ENCODE assay signal across 20 cellular contexts in the genomic region with DNA sequence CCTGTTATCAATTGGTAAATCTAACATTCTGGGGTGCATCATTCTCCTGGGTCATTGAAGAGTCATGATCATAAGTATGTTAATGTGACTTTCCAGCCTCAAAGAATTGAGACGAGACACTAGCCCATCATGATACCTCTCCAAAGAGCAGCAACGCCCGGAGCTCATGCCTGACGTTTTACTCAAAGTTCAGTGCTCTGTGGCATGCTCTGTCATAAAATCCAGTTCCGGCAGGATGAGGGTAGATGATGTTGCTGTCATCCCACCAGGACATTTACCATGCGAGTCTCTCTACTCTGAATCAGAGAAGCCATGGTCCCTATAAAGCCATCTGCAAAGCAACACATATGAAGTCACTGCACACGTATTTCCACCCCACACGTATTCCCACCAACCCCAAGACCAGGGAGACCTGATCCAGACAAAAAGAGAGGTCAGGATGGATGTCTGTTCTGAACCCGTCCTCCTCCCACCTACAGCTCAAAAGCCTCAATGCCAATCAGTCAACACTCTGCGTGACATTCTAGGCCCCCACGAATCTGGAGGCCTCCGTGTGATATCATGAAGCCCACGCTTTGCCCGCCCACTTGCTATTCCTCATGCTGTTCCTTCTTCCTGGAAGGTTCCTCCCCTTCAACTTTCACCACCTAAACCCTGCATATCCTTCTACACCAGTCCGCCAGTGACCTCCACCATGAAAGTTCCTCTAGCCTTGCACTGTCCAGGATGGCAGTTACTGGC.
A peak's percentile ranks its signal among the peaks of the same experiment; 100 is the strongest.
DNase-seq lines count a peak whose midpoint lies in the region; ATAC-seq, FAIRE-seq and TF ChIP-seq lines count a peak whose summit lies in the region.
"Had no signal": no experiment of that assay in that cellular context is flagged by ENCODE, and none has a peak within 500 bp of the region (broad histone marks: within the 10 kb centered on the region; RNA-seq: fewer than 3 reads in every experiment).

No MANE protein-coding gene starts in this region.

- no peaks in the 10 kb centered on the region for H3K27me3 ChIP-seq in mesendoderm (ENCODE audit: insufficient read depth, low read length, poor library complexity)
- no peaks in the 10 kb centered on the region for H3K27me3 ChIP-seq in stomach
- H3K27me3 ChIP-seq: brain microvascular endothelial cell had no signal

- H3K4me3 ChIP-seq in mesendoderm (ENCODE audit: low read length) = no peak overlapping the region
- H3K4me3 ChIP-seq in stomach = no peak overlapping the region
- H3K4me3 ChIP-seq: SK-N-MC, thoracic aorta had no signal

- no peak overlapping the region for H3K23ac ChIP-seq in mesendoderm (ENCODE audit: low read length)

- H3K27ac ChIP-seq in mesendoderm (ENCODE audit: low read depth, low read length) (no peak overlapping the region), stomach (peak overlapping the region in 3 of 5 donors; percentile 1 to 80 (median 29))
- H3K27ac ChIP-seq: brain microvascular endothelial cell, epithelial cell of prostate, SK-N-MC had no signal

- H3K9ac ChIP-seq in mesendoderm (ENCODE audit: low read length) = no peak overlapping the region

- peak overlapping the region; percentile 39 for H3K56ac ChIP-seq in mesendoderm (ENCODE audit: low read length)

- no peak overlapping the region for H2BK15ac ChIP-seq in mesendoderm (replicated peaks; ENCODE audit: low read depth)

- WGBS in mesendoderm (ENCODE audit: extremely low coverage, insufficient coverage, low lambda C conversion rate) = no CpG with 5 or more reads among the region's 15 CpGs
- 90 to 96% (median 95%) methylated on average over 14 to 15 of the region's 15 CpGs for WGBS in stomach, 5 donors

- no peaks in the 10 kb centered on the region for H3K79me1 ChIP-seq in mesendoderm (ENCODE audit: low read length)

- no peak overlapping the region for H4K8ac ChIP-seq in mesendoderm (ENCODE audit: low read depth, low read length)

- H3K4me1 ChIP-seq in mesendoderm (ENCODE audit: control insufficient read depth, low read depth, low read length) = peaks cover 28% of the 10 kb centered on the region
- peaks cover 29 to 56% (median 36%) of the 10 kb centered on the region in 4 donors for H3K4me1 ChIP-seq in stomach

- no peak overlapping the region for H4K5ac ChIP-seq in mesendoderm (ENCODE audit: low read length)

- peak overlapping the region; percentile 4 for H3K27ac Mint-ChIP-seq in activated naive CD8-positive, alpha-beta T cell treated with anti-CD3 and anti-CD28 coated beads for 36 hours

- H3K27me3 Mint-ChIP-seq in activated naive CD8-positive, alpha-beta T cell treated with anti-CD3 and anti-CD28 coated beads for 36 hours = no peaks in the 10 kb centered on the region

- no peak for ATAC-seq in Right ventricle myocardium inferior
- ATAC-seq in left ventricle myocardium superior = no peak
- ATAC-seq in HG03095 (IDR thresholded peaks at IDR 0.05; ENCODE audit: unreplicated experiment) = no peak
- no peak for ATAC-seq in HG02970 (IDR thresholded peaks at IDR 0.05; ENCODE audit: low FRiP score, unreplicated experiment)
- ATAC-seq: activated CD4-positive, CD25-positive, alpha-beta regulatory T cell treated with anti-CD3 and anti-CD28 coated beads, Interleukin-2, amount 50 U/mL, for 24 hours had no signal

- peak; percentile 57 for DNase-seq in Right ventricle myocardium inferior (ENCODE audit: missing footprints)
- DNase-seq in left ventricle myocardium superior = no peak
- DNase-seq in activated naive CD8-positive, alpha-beta T cell treated with anti-CD3 and anti-CD28 coated beads for 36 hours = no peak
- DNase-seq in mesendoderm = no peak
- DNase-seq in stomach = no peak
- no peak for DNase-seq in HTR-8/SVneo (ENCODE audit: insufficient read length, low spot score)
- DNase-seq: brain microvascular endothelial cell; foreskin fibroblast; KG1; NCI-H187 treated with DMSO at 0.1 percent for 48 hours; NCI-H446; NK-92 treated with Interleukin-12 subunit alpha and Interleukin-12 subunit beta, amount 100 ng/mL, for 24 hours; T1000 had no signal

- H3K9me3 Mint-ChIP-seq in activated naive CD8-positive, alpha-beta T cell treated with anti-CD3 and anti-CD28 coated beads for 36 hours = no peaks in the 10 kb centered on the region

- no peak overlapping the region for H2BK5ac ChIP-seq in mesendoderm (ENCODE audit: low read length)

- intact Hi-C loops in Right ventricle myocardium inferior (cut with DNase I) (no loop called here), left ventricle myocardium superior (cut with micrococcal nuclease) (no loop called here), stomach (cut with DNase I; ENCODE audit: low total_unique reads) (no loop called here)

- H2AK5ac ChIP-seq in mesendoderm (ENCODE audit: low read length) = peak overlapping the region; percentile 85

- peaks cover 46% of the 10 kb centered on the region for H3K4me1 Mint-ChIP-seq in activated naive CD8-positive, alpha-beta T cell treated with anti-CD3 and anti-CD28 coated beads for 36 hours

- H3K79me2 ChIP-seq in mesendoderm (ENCODE audit: control insufficient read depth, insufficient read depth, low read length) = peaks cover 6% of the 10 kb centered on the region

- no peaks in the 10 kb centered on the region for H3K9me3 ChIP-seq in stomach
- H3K9me3 ChIP-seq: thoracic aorta had no signal

- H3K36me3 ChIP-seq in mesendoderm (ENCODE audit: control insufficient read depth, insufficient read depth, low read length) = no peaks in the 10 kb centered on the region
- peaks cover 5 to 50% (median 25%) of the 10 kb centered on the region in 4 donors for H3K36me3 ChIP-seq in stomach
- H3K36me3 ChIP-seq: brain microvascular endothelial cell had no signal

- H3K4me3 Mint-ChIP-seq in activated naive CD8-positive, alpha-beta T cell treated with anti-CD3 and anti-CD28 coated beads for 36 hours = no peak overlapping the region

- TF ChIP-seq POLR2A in stomach (IDR thresholded peaks at IDR 0.05) = no peak

- H2BK120ac ChIP-seq in mesendoderm (ENCODE audit: low read depth, low read length) = no peak overlapping the region

- TF ChIP-seq CTCF in stomach (IDR thresholded peaks at IDR 0.05) = no peak

- H3K18ac ChIP-seq in mesendoderm (ENCODE audit: low read length) = no peak overlapping the region

- no peak for TF ChIP-seq EP300 in stomach (IDR thresholded peaks at IDR 0.05)

- no peak overlapping the region for H3K4me2 ChIP-seq in mesendoderm (ENCODE audit: low read length)

- peaks cover 38% of the 10 kb centered on the region for H3K36me3 Mint-ChIP-seq in activated naive CD8-positive, alpha-beta T cell treated with anti-CD3 and anti-CD28 coated beads for 36 hours

- no peak overlapping the region for H3K4ac ChIP-seq in mesendoderm (ENCODE audit: low read depth, low read length)

- no peak for FAIRE-seq in HTR-8/SVneo (lab: Jason Lieb, UNC)
- FAIRE-seq: RCC 7860 had no signal
